ENCODE assay signal across 8 cellular contexts in genomic region chr6:39228111-39228971, GRCh38. TPM values are rescaled to one million over a fixed set of nuclear protein-coding genes. Genes with fewer than 3 reads are reported as not detected.
DNase-seq lines count a peak whose midpoint lies in the region; ATAC-seq and TF ChIP-seq lines count a peak whose summit lies in the region.

No MANE protein-coding gene starts in this region.

- H4K20me1 ChIP-seq in hepatocyte (ENCODE audit: insufficient read depth, poor library complexity, severe bottlenecking) (peaks cover 2% of the 10 kb centered on the region), osteoblast (ENCODE audit: insufficient read depth, low read length) (no peaks in the 10 kb centered on the region)

- peak overlapping the region; percentile 98 for H3K4me2 ChIP-seq in hepatocyte
- no peak overlapping the region for H3K4me2 ChIP-seq in osteoblast (ENCODE audit: insufficient read depth, low read length)

- H3K27ac Mint-ChIP-seq in activated CD4-positive, alpha-beta T cell treated with anti-CD3 and anti-CD28 coated beads, Interleukin-2, amount 10 ng/mL, durations not matched to agents 7 days and 5 days: peak overlapping the region; percentile 76

- H3K9me2 ChIP-seq in hepatocyte (replicated peaks; ENCODE audit: insufficient read depth): no peaks in the 10 kb centered on the region

- H3K4me3 Mint-ChIP-seq in activated CD4-positive, alpha-beta T cell treated with anti-CD3 and anti-CD28 coated beads, Interleukin-2, amount 10 ng/mL, durations not matched to agents 7 days and 5 days: peak overlapping the region; percentile 82

- TF ChIP-seq CTCF in hepatocyte (IDR thresholded peaks at IDR 0.05; ENCODE audit: poor library complexity) (no peak), osteoblast (IDR thresholded peaks at IDR 0.05; ENCODE audit: extremely low read depth, low read depth, low read length) (no peak)

- CTCF ChIA-PET in activated CD4-positive, alpha-beta T cell treated with anti-CD3 and anti-CD28 coated beads, Interleukin-2, amount 10 ng/mL, durations not matched to agents 7 days and 5 days (lab: Charles Lee): interaction anchor here (0.6 to 2.7 kb wide), 11 partner anchors 8 to 503 kb away, joined by 3 to 9 read pairs (median 4); no protein-coding TSS in a partner anchor

- H3K4me3 ChIP-seq in hepatocyte (peak overlapping the region; percentile 87), osteoblast (ENCODE audit: insufficient read depth, low read length) (no peak overlapping the region)

- H3K36me3 ChIP-seq in ES-I3 (ENCODE audit: insufficient read depth, low read length) (no peaks in the 10 kb centered on the region), hepatocyte (replicated peaks; ENCODE audit: insufficient read depth, low read depth) (no peaks in the 10 kb centered on the region), osteoblast (ENCODE audit: insufficient read depth, low read length) (no peaks in the 10 kb centered on the region)

- H2AFZ ChIP-seq in hepatocyte (peak overlapping the region; percentile 62), osteoblast (ENCODE audit: low read length) (no peak overlapping the region)

- peak; percentile 19 for DNase-seq in activated CD4-positive, alpha-beta T cell treated with anti-CD3 and anti-CD28 coated beads, Interleukin-2, amount 10 ng/mL, durations not matched to agents 7 days and 5 days
- DNase-seq in hepatocyte (ENCODE audit: low spot score): no peak
- peak in 3 of 4 experiments; percentile 10 to 44 (median 20) for DNase-seq in stimulated activated CD4-positive, alpha-beta T cell treated with anti-CD3 and anti-CD28 coated beads, Interleukin-1b, Interleukin-23, amount 100 ng/mL, for 24 hours (ENCODE audit: low read depth in 4 of 4, low spot score in 1 of 4)
- DNase-seq in T-helper 9 cell: no peak
- no peak for DNase-seq in effector CD8-positive, alpha-beta T cell (lab: John Stamatoyannopoulos, UW)
- no peak for DNase-seq in osteoblast (ENCODE audit: insufficient read length, low spot score, missing footprints)

- WGBS in hepatocyte (ENCODE audit: low lambda C conversion rate, missing lambda C conversion rate): 27% methylated on average over 39 of the region's 41 CpGs

- peaks cover 51% of the 10 kb centered on the region for H3K4me1 ChIP-seq in ES-I3 (ENCODE audit: insufficient read depth, low read length)
- H3K4me1 ChIP-seq in hepatocyte (ENCODE audit: insufficient read depth): peaks cover 38% of the 10 kb centered on the region
- H3K4me1 ChIP-seq in osteoblast (ENCODE audit: insufficient read depth, low read length): no peaks in the 10 kb centered on the region

- H3K27me3 Mint-ChIP-seq in activated CD4-positive, alpha-beta T cell treated with anti-CD3 and anti-CD28 coated beads, Interleukin-2, amount 10 ng/mL, durations not matched to agents 7 days and 5 days: no peaks in the 10 kb centered on the region

- H3K9me3 Mint-ChIP-seq in activated CD4-positive, alpha-beta T cell treated with anti-CD3 and anti-CD28 coated beads, Interleukin-2, amount 10 ng/mL, durations not matched to agents 7 days and 5 days: no peaks in the 10 kb centered on the region

- H3K9ac ChIP-seq in ES-I3 (ENCODE audit: low read depth, low read length): peak overlapping the region; percentile 80

- ATAC-seq in GM18520 (IDR thresholded peaks at IDR 0.05; ENCODE audit: unreplicated experiment): no peak

- peaks cover 60% of the 10 kb centered on the region for H3K4me1 Mint-ChIP-seq in activated CD4-positive, alpha-beta T cell treated with anti-CD3 and anti-CD28 coated beads, Interleukin-2, amount 10 ng/mL, durations not matched to agents 7 days and 5 days

- H3K36me3 Mint-ChIP-seq in activated CD4-positive, alpha-beta T cell treated with anti-CD3 and anti-CD28 coated beads, Interleukin-2, amount 10 ng/mL, durations not matched to agents 7 days and 5 days (ENCODE audit: low read depth): peaks cover 13% of the 10 kb centered on the region

- POLR2A ChIA-PET in activated CD4-positive, alpha-beta T cell treated with anti-CD3 and anti-CD28 coated beads, Interleukin-2, amount 10 ng/mL, durations not matched to agents 7 days and 5 days (lab: Charles Lee): no interaction called here

- no peak overlapping the region for H3K27ac ChIP-seq in hepatocyte
- H3K27ac ChIP-seq in osteoblast (ENCODE audit: low read depth, low read length): no peak overlapping the region

- H3K9me3 ChIP-seq in ES-I3 (ENCODE audit: control insufficient read depth, insufficient read depth, low read length) (no peaks in the 10 kb centered on the region), hepatocyte (ENCODE audit: low read depth) (no peaks in the 10 kb centered on the region), osteoblast (ENCODE audit: low read depth, low read length) (no peaks in the 10 kb centered on the region)

- H3K27me3 ChIP-seq in hepatocyte: peaks cover 17% of the 10 kb centered on the region
- H3K27me3 ChIP-seq in osteoblast (ENCODE audit: insufficient read depth, low read length): peaks cover 12% of the 10 kb centered on the region

- H3K79me2 ChIP-seq in hepatocyte (peaks cover 35% of the 10 kb centered on the region), osteoblast (ENCODE audit: insufficient read depth, low read length) (no peaks in the 10 kb centered on the region)

RNA-seq across cellular contexts. Expression of gene KCNK5, which starts 0.9 kb away (rescaled TPM):
- total RNA-seq in activated CD4-positive, alpha-beta T cell treated with anti-CD3 and anti-CD28 coated beads, Interleukin-2, amount 10 ng/mL, durations not matched to agents 7 days and 5 days: 1 to 10 TPM; 4.2 to 4.8 TPM
- total RNA-seq in hepatocyte (11.4 and 11.6 TPM in 2 replicates), osteoblast (not detected in 2 replicates)
- 6.6 and 10.7 TPM in 2 replicates for polyA plus RNA-seq in hepatocyte

Comparison
In these comparisons a context has a peak if more than half of its experiments do, and no peak if none do; other contexts are left out.
1. DNase-seq: peak in activated CD4-positive, alpha-beta T cell treated with anti-CD3 and anti-CD28 coated beads, Interleukin-2, amount 10 ng/mL, durations not matched to agents 7 days and 5 days (single experiment) and stimulated activated CD4-positive, alpha-beta T cell treated with anti-CD3 and anti-CD28 coated beads, Interleukin-1b, Interleukin-23, amount 100 ng/mL, for 24 hours (3 of 4); none in hepatocyte (single experiment), T-helper 9 cell (single experiment), effector CD8-positive, alpha-beta T cell (single experiment) and osteoblast (single experiment).